Comparison of ENCODE assay signal across 16 cellular contexts in genomic region chr12:121630791-121631190, GRCh38. TPM values are rescaled to one million over a fixed set of nuclear protein-coding genes. Genes with fewer than 3 reads are reported as not detected.
DNase-seq lines count a peak whose midpoint lies in the region; ATAC-seq and TF ChIP-seq lines count a peak whose summit lies in the region.
"Had no signal": no experiment of that assay in that cellular context is flagged by ENCODE, and none has a peak within 500 bp of the region (broad histone marks: within the 10 kb centered on the region; RNA-seq: fewer than 3 reads in every experiment).

No MANE protein-coding gene starts in this region.

- ATAC-seq in psoas muscle, result no peak
- ATAC-seq: A549 had no signal

- peak overlapping the region; percentile 50 for H3K27ac Mint-ChIP-seq in T-helper 2 cell treated with Interferon-gamma antibody and Interleukin-4, amounts not matched to agents 5 μg/mL and 100 μg/mL, for 36 hours

- H3K9me3 Mint-ChIP-seq in T-helper 2 cell treated with Interferon-gamma antibody and Interleukin-4, amounts not matched to agents 5 μg/mL and 100 μg/mL, for 36 hours, result no peaks in the 10 kb centered on the region

- WGBS in psoas muscle, 3 donors, result 33 to 48% (median 34%) methylated on average over 6 of the region's 6 CpGs

- peaks cover 76% of the 10 kb centered on the region for H3K79me2 ChIP-seq in Loucy (ENCODE audit: insufficient read depth, low read length)

- no peaks in the 10 kb centered on the region for H3K9me3 ChIP-seq in Loucy (ENCODE audit: insufficient read depth, low read depth, low read length)
- no peaks in the 10 kb centered on the region for H3K9me3 ChIP-seq in effector memory CD4-positive, alpha-beta T cell (ENCODE audit: control insufficient read depth, low read length)
- no peaks in the 10 kb centered on the region for H3K9me3 ChIP-seq in psoas muscle
- no peaks in the 10 kb centered on the region for H3K9me3 ChIP-seq in right atrium auricular region
- H3K9me3 ChIP-seq: A549, tibial artery had no signal

- peaks cover 47% of the 10 kb centered on the region for H3K4me1 Mint-ChIP-seq in T-helper 2 cell treated with Interferon-gamma antibody and Interleukin-4, amounts not matched to agents 5 μg/mL and 100 μg/mL, for 36 hours (ENCODE audit: low read depth)

- H3K4me1 ChIP-seq in Loucy (ENCODE audit: insufficient read depth, low read length, poor library complexity, severe bottlenecking), result peaks cover 51% of the 10 kb centered on the region
- peaks cover 56% of the 10 kb centered on the region for H3K4me1 ChIP-seq in effector memory CD4-positive, alpha-beta T cell (ENCODE audit: control insufficient read depth, insufficient read depth, low read length, poor library complexity, severe bottlenecking)
- peaks cover 61% of the 10 kb centered on the region for H3K4me1 ChIP-seq in psoas muscle
- H3K4me1 ChIP-seq in right atrium auricular region, result peaks cover 0 to 47% of the 10 kb centered on the region in 2 donors

- intact Hi-C loops in psoas muscle (cut with DNase I), result no loop called here

- no peaks in the 10 kb centered on the region for H3K27me3 ChIP-seq in Loucy (ENCODE audit: insufficient read depth, low read length, poor library complexity, severe bottlenecking)
- no peaks in the 10 kb centered on the region for H3K27me3 ChIP-seq in effector memory CD4-positive, alpha-beta T cell (replicated peaks; ENCODE audit: control insufficient read depth, insufficient read depth, low read length, poor library complexity, severe bottlenecking)
- no peaks in the 10 kb centered on the region for H3K27me3 ChIP-seq in psoas muscle (ENCODE audit: insufficient read depth in 3 of 3, low read length in 2 of 3)
- H3K27me3 ChIP-seq in right atrium auricular region, result no peaks in the 10 kb centered on the region
- H3K27me3 ChIP-seq: tibial artery had no signal

- no peaks in the 10 kb centered on the region for H3F3A ChIP-seq in Loucy (ENCODE audit: low read depth)

- H3K4me3 ChIP-seq in Loucy (ENCODE audit: low read length, poor library complexity, severe bottlenecking) (peak overlapping the region; percentile 81), psoas muscle (peak overlapping the region; percentile 34), right atrium auricular region (no peak overlapping the region)
- H3K4me3 ChIP-seq in effector memory CD4-positive, alpha-beta T cell (ENCODE audit: insufficient read depth, low read depth, low read length, poor library complexity, severe bottlenecking), result peak overlapping the region; percentile 3
- H3K4me3 ChIP-seq: A549, tibial artery had no signal

- H3K4me2 ChIP-seq in Loucy (ENCODE audit: low read depth, low read length, poor library complexity, severe bottlenecking), result peak overlapping the region; percentile 98

- H3K36me3 ChIP-seq in Loucy (ENCODE audit: insufficient read depth, low read length), result no peaks in the 10 kb centered on the region
- H3K36me3 ChIP-seq in effector memory CD4-positive, alpha-beta T cell (ENCODE audit: control insufficient read depth, insufficient read depth, low read length), result peaks cover 5% of the 10 kb centered on the region
- no peaks in the 10 kb centered on the region for H3K36me3 ChIP-seq in psoas muscle (ENCODE audit: insufficient read depth in 1 of 2, low read depth in 1 of 2)
- no peaks in the 10 kb centered on the region for H3K36me3 ChIP-seq in right atrium auricular region

- peaks cover 44% of the 10 kb centered on the region for H4K20me1 ChIP-seq in Loucy (ENCODE audit: insufficient read depth, low read length, poor library complexity, severe bottlenecking)

- H3K36me3 Mint-ChIP-seq in T-helper 2 cell treated with Interferon-gamma antibody and Interleukin-4, amounts not matched to agents 5 μg/mL and 100 μg/mL, for 36 hours (ENCODE audit: low read depth), result peaks cover 48% of the 10 kb centered on the region

- H3K9me2 ChIP-seq in Loucy (replicated peaks; ENCODE audit: low read depth, low read length), result no peaks in the 10 kb centered on the region

- peak overlapping the region; percentile 9 for H3K27ac ChIP-seq in effector memory CD4-positive, alpha-beta T cell (ENCODE audit: insufficient read depth, low read length, poor library complexity, severe bottlenecking)
- H3K27ac ChIP-seq in psoas muscle (peak overlapping the region; percentile 96), right atrium auricular region (no peak overlapping the region)
- H3K27ac ChIP-seq: tibial artery had no signal

- no peak overlapping the region for H2AFZ ChIP-seq in Loucy (ENCODE audit: low read length)

- DNase-seq in T-helper 2 cell treated with Interferon-gamma antibody and Interleukin-4, amounts not matched to agents 5 μg/mL and 100 μg/mL, for 36 hours (ENCODE audit: low spot score), result no peak
- DNase-seq in T-helper 2 cell, result no peak
- no peak for DNase-seq in effector memory CD4-positive, alpha-beta T cell
- no peak for DNase-seq in psoas muscle
- DNase-seq in COR-L47 (lab: John Stamatoyannopoulos, UW), result no peak
- no peak for DNase-seq in cerebellum (ENCODE audit: low spot score)
- DNase-seq in right atrium auricular region (ENCODE audit: low spot score), result no peak
- DNase-seq: DMS153, GOT3, islet precursor cell, MM.1S, NCI-H2171 treated with DMSO at 0.1 percent for 48 hours, tibial artery had no signal

- peak overlapping the region; percentile 92 for H3K4me3 Mint-ChIP-seq in T-helper 2 cell treated with Interferon-gamma antibody and Interleukin-4, amounts not matched to agents 5 μg/mL and 100 μg/mL, for 36 hours

- TF ChIP-seq CTCF in Loucy (conservative IDR thresholded peaks at IDR 0.05; ENCODE audit: low read length) (no peak), psoas muscle (IDR thresholded peaks at IDR 0.05) (no peak), right atrium auricular region (IDR thresholded peaks at IDR 0.05) (no peak)

- no peak overlapping the region for H3K9ac ChIP-seq in Loucy (ENCODE audit: low read depth, low read length, poor library complexity, severe bottlenecking)

- H3K27me3 Mint-ChIP-seq in T-helper 2 cell treated with Interferon-gamma antibody and Interleukin-4, amounts not matched to agents 5 μg/mL and 100 μg/mL, for 36 hours (ENCODE audit: low read depth), result no peaks in the 10 kb centered on the region

RNA-seq across cellular contexts. Expression of gene ORAI1, which starts 4.5 kb away (rescaled TPM):
- 10 to 100 TPM; 17.9 to 34.2 (median 30.2) TPM for total RNA-seq in psoas muscle
- polyA plus RNA-seq in psoas muscle, result 10 to 100 TPM; 23.2 to 75.5 (median 26.0) TPM
- total RNA-seq in cerebellum, result 4.0 TPM
- total RNA-seq in right atrium auricular region, result 1 to 10 TPM; 6.8 to 8.3 TPM

RNA-seq across cellular contexts. Expression of gene MORN3, which starts 38.7 kb away (rescaled TPM):
- total RNA-seq in psoas muscle (not detected), cerebellum (1.6 TPM), right atrium auricular region (under 1 TPM in 1 of 2 donors, not detected in 1; 0.35 TPM)
- under 1 TPM in 2 of 3 donors, not detected in 1; under 0.01 to 0.12 TPM for polyA plus RNA-seq in psoas muscle
- total RNA-seq: myocyte had no signal

RNA-seq across cellular contexts. Expression of gene KDM2B, which starts 50.0 kb away (rescaled TPM):
- total RNA-seq in psoas muscle (10 to 100 TPM in 3 of 4 donors, 1 to 10 TPM in 1; 7.5 to 11.5 (median 10.5) TPM), cerebellum (48.4 TPM), right atrium auricular region (10 to 100 TPM in 1 of 2 donors, 1 to 10 TPM in 1; 9.5 to 10.8 TPM)
- polyA plus RNA-seq in psoas muscle, result 1 to 10 TPM; 6.3 to 9.9 (median 6.7) TPM

Comparison
In these comparisons a context has a peak if more than half of its experiments do, and no peak if none do; other contexts are left out.
1. H3K4me3 ChIP-seq: peak in Loucy (single experiment), effector memory CD4-positive, alpha-beta T cell (single experiment) and psoas muscle (single experiment); none in right atrium auricular region (0 of 2).
2. H3K27ac ChIP-seq: peak in effector memory CD4-positive, alpha-beta T cell (single experiment) and psoas muscle (single experiment); none in right atrium auricular region (0 of 2).